In the genomic region with DNA sequence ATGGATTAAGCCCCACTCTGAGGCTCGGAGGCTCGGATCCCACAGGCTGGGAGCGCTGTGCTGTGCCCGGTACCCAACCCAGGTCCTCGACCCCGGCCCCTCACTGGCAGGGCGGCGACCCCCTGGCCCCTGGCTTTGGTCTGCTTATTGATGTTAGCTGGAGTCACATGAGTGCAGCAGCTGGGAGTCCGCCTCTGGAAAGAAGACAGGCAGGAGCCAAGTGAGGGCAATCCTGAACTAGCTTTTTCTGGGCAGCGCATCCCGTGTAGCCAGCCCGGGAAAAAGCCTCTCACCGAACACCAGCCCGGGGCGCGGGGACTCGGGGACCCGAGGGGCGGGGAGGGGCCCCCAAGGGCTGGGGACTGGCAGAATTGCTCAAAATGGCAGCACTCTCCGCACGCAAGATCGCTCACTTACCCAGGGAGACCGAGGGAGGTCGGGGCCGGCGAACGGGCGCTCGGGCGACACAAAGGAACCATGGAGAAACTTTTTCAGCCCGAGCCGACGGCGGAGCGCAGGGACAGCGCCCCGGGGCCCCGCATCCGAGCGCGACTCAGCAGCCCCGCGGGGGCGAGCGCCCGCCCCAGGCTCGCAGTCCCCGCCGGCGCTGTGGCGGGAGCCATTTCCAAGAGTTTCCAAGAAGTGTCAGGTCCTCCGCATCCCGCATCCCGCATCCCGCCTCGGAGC, we compare ENCODE assay signal across 8 cellular contexts.
DNase-seq lines count a peak whose midpoint lies in the region; ATAC-seq and TF ChIP-seq lines count a peak whose summit lies in the region.

No MANE protein-coding gene starts in this region.

- DNase-seq in NCI-H1105 treated with DMSO at 0.1 percent for 48 hours (lab: John Stamatoyannopoulos, UW) (peak; percentile 15), NCI-H1105 (lab: John Stamatoyannopoulos, UW) (no peak), WERI-Rb-1 (peak; percentile 8)
- DNase-seq in stimulated activated naive CD8-positive, alpha-beta T cell treated with anti-CD3 and anti-CD28 coated beads, Interleukin-15, Interleukin-2, amounts not matched to agents 100 U/mL and 50 U/mL, for 24 hours: peak; percentile 9

- H3K9me3 ChIP-seq in WERI-Rb-1 (ENCODE audit: severe bottlenecking) (no peaks in the 10 kb centered on the region), iPS-20b (ENCODE audit: insufficient read depth, low read depth, low read length) (no peaks in the 10 kb centered on the region)

- H3K4me3 ChIP-seq in WERI-Rb-1 (ENCODE audit: low read depth, low read length): peak overlapping the region; percentile 22; the same call in 1 of the 2 replicates
- peak overlapping the region; percentile 91 for H3K4me3 ChIP-seq in iPS-20b (ENCODE audit: low read length)

- no peak overlapping the region for H3K27ac ChIP-seq in WERI-Rb-1
- no peak overlapping the region for H3K27ac ChIP-seq in iPS-20b (ENCODE audit: low read length)

- peaks cover 22% of the 10 kb centered on the region; the same call in 1 of the 2 replicates for H3K4me1 ChIP-seq in iPS-20b (ENCODE audit: insufficient read depth, low read length)

- H3K36me3 ChIP-seq in WERI-Rb-1: no peaks in the 10 kb centered on the region
- H3K36me3 ChIP-seq in iPS-20b (ENCODE audit: insufficient read depth, low read depth, low read length): no peaks in the 10 kb centered on the region

- H3K27me3 ChIP-seq in WERI-Rb-1 (ENCODE audit: insufficient read depth, low read depth, severe bottlenecking) (peaks cover 82% of the 10 kb centered on the region), iPS-20b (ENCODE audit: insufficient read depth, low read length) (peaks cover 58% of the 10 kb centered on the region)

- peak overlapping the region; percentile 82; the same call in 1 of the 2 replicates for H3K9ac ChIP-seq in iPS-20b (ENCODE audit: low read depth, low read length)

- no peak for ATAC-seq in stimulated activated naive CD8-positive, alpha-beta T cell treated with anti-CD3 and anti-CD28 coated beads, Interleukin-15, Interleukin-2, amounts not matched to agents 100 U/mL and 50 U/mL, for 24 hours
- ATAC-seq in HG02642 (IDR thresholded peaks at IDR 0.05; ENCODE audit: poor library complexity, unreplicated experiment) (no peak), HG02852 (IDR thresholded peaks at IDR 0.05; ENCODE audit: unreplicated experiment) (no peak), GM19035 (IDR thresholded peaks at IDR 0.05; ENCODE audit: unreplicated experiment) (no peak)

- TF ChIP-seq CTCF in WERI-Rb-1 (IDR thresholded peaks at IDR 0.05; ENCODE audit: low read depth, low read length): no peak
